ENCODE assay signal across 11 cellular contexts in genomic region chr1:27427836-27428315, GRCh38. TPM values are rescaled to one million over a fixed set of nuclear protein-coding genes. Genes with fewer than 3 reads are reported as not detected.
A peak's percentile ranks its signal among the peaks of the same experiment; 100 is the strongest.
DNase-seq lines count a peak whose midpoint lies in the region; ATAC-seq and TF ChIP-seq lines count a peak whose summit lies in the region.
"Had no signal": no experiment of that assay in that cellular context is flagged by ENCODE, and none has a peak within 500 bp of the region (broad histone marks: within the 10 kb centered on the region; RNA-seq: fewer than 3 reads in every experiment).

No MANE protein-coding gene starts in this region.

- no peak for DNase-seq in activated CD4-positive, alpha-beta T cell treated with anti-CD3 and anti-CD28 coated beads for 36 hours
- DNase-seq in activated CD4-positive, alpha-beta T cell treated with anti-CD3 and anti-CD28 coated beads, Interleukin-2, amount 50 U/mL, for 1 hour = no peak
- DNase-seq in breast epithelium (ENCODE audit: low spot score in 2 of 2) (no peak), NCI-H128 (lab: John Stamatoyannopoulos, UW; ENCODE audit: unreplicated experiment) (no peak)

- H3K9me3 Mint-ChIP-seq in activated CD4-positive, alpha-beta T cell treated with anti-CD3 and anti-CD28 coated beads for 36 hours (ENCODE audit: low read depth) = no peaks in the 10 kb centered on the region

- H3K9me3 ChIP-seq in breast epithelium = no peaks in the 10 kb centered on the region
- H3K9me3 ChIP-seq in mesodermal cell (ENCODE audit: control insufficient read depth, low read length) = no peaks in the 10 kb centered on the region

- no peak for TF ChIP-seq POLR2A in breast epithelium (IDR thresholded peaks at IDR 0.05)

- H3K4me1 ChIP-seq in breast epithelium = peaks cover 14 to 23% of the 10 kb centered on the region in 2 donors
- peaks cover 40% of the 10 kb centered on the region for H3K4me1 ChIP-seq in mesodermal cell (ENCODE audit: control insufficient read depth, insufficient read depth, low read length, poor library complexity, severe bottlenecking)

- peaks cover 72% of the 10 kb centered on the region for H3K4me1 Mint-ChIP-seq in activated CD4-positive, alpha-beta T cell treated with anti-CD3 and anti-CD28 coated beads for 36 hours

- WGBS in mesodermal cell (ENCODE audit: insufficient coverage in 2 of 2), 2 experiments = 56% methylated on average over 1 of the region's 2 CpGs; no CpG with 5 or more reads in 1 of the 2 experiments

- H3K4me3 Mint-ChIP-seq in activated CD4-positive, alpha-beta T cell treated with anti-CD3 and anti-CD28 coated beads for 36 hours = peak overlapping the region; percentile 71

- H3K27me3 ChIP-seq in breast epithelium = no peaks in the 10 kb centered on the region

- H3K4me3 ChIP-seq in breast epithelium (peak overlapping the region in 2 of 3 donors; percentile 26 to 53), mesodermal cell (ENCODE audit: extremely low read depth, insufficient read depth, low read length, poor library complexity, severe bottlenecking) (no peak overlapping the region)

- CTCF ChIA-PET in activated CD4-positive, alpha-beta T cell treated with anti-CD3 and anti-CD28 coated beads for 36 hours (lab: Charles Lee) = interaction anchor here (0.6 to 5.4 kb wide), 11 partner anchors 10 to 507 kb away, joined by 3 to 61 read pairs (median 3); partner anchors contain the start of gene WASF2

- intact Hi-C loops in activated CD4-positive, alpha-beta T cell treated with anti-CD3 and anti-CD28 coated beads for 36 hours (cut with DNase I, micrococcal nuclease) = loop anchor here in 1 of 2 experiments (2.0 kb wide), 1 partner anchor 17 kb away; no protein-coding TSS in a partner anchor
- intact Hi-C loops in breast epithelium (cut with DNase I; ENCODE audit: low total_unique reads) = no loop called here

- no peak for ATAC-seq in activated CD4-positive, alpha-beta T cell treated with anti-CD3 and anti-CD28 coated beads for 36 hours
- ATAC-seq in HG02852 (IDR thresholded peaks at IDR 0.05; ENCODE audit: unreplicated experiment) (no peak), GM21360 (IDR thresholded peaks at IDR 0.05; ENCODE audit: unreplicated experiment) (no peak)
- ATAC-seq: HCT116, Panc1 had no signal

- TF ChIP-seq CTCF in breast epithelium (IDR thresholded peaks at IDR 0.05) = no peak

- peak overlapping the region; percentile 96 for H3K27ac Mint-ChIP-seq in activated CD4-positive, alpha-beta T cell treated with anti-CD3 and anti-CD28 coated beads for 36 hours

- POLR2A ChIA-PET in activated CD4-positive, alpha-beta T cell treated with anti-CD3 and anti-CD28 coated beads for 36 hours (lab: Charles Lee) = interaction anchor here (0.6 kb wide), 2 partner anchors 115 to 172 kb away, joined by 4 to 6 read pairs; no protein-coding TSS in a partner anchor

- no peaks in the 10 kb centered on the region for H3K27me3 Mint-ChIP-seq in activated CD4-positive, alpha-beta T cell treated with anti-CD3 and anti-CD28 coated beads for 36 hours

- H3K36me3 ChIP-seq in breast epithelium (no peaks in the 10 kb centered on the region), mesodermal cell (ENCODE audit: control insufficient read depth, insufficient read depth, low read length) (peaks cover 45% of the 10 kb centered on the region)

- H3K27ac ChIP-seq in breast epithelium (peak overlapping the region; percentile 91), mesodermal cell (ENCODE audit: low read depth, low read length, severe bottlenecking) (peak overlapping the region; percentile 90), temporal lobe (ENCODE audit: low read depth, low read length) (peak overlapping the region; percentile 85)

- peaks cover 26% of the 10 kb centered on the region for H3K36me3 Mint-ChIP-seq in activated CD4-positive, alpha-beta T cell treated with anti-CD3 and anti-CD28 coated beads for 36 hours (ENCODE audit: low read depth)

RNA-seq across cellular contexts. Expression of gene GPR3, which starts 35.5 kb away (rescaled TPM):
- total RNA-seq in activated CD4-positive, alpha-beta T cell treated with anti-CD3 and anti-CD28 coated beads for 36 hours = 1 to 10 TPM; 1.1 to 1.3 TPM
- total RNA-seq in breast epithelium = under 1 TPM in 2 of 3 donors, not detected in 1; 0.16 to 0.66 TPM
- 6.0 TPM for polyA plus RNA-seq in mesodermal cell (2013, experiment 1 of 2)
- 6.1 TPM for polyA plus RNA-seq in mesodermal cell (2013, experiment 2 of 2)
- total RNA-seq in temporal lobe = 0.25 TPM

RNA-seq across cellular contexts. Expression of gene CD164L2, which starts 44.7 kb away (rescaled TPM):
- not detected for total RNA-seq in activated CD4-positive, alpha-beta T cell treated with anti-CD3 and anti-CD28 coated beads for 36 hours
- total RNA-seq in breast epithelium (1 to 10 TPM in 1 of 3 donors, under 1 TPM in 1, not detected in 1; 0.66 to 5.3 TPM), temporal lobe (not detected)
- polyA plus RNA-seq in mesodermal cell (2013, experiment 1 of 2) = 3.1 TPM
- 1.2 TPM for polyA plus RNA-seq in mesodermal cell (2013, experiment 2 of 2)
- total RNA-seq: fibroblast of lung had no signal
- polyA plus RNA-seq: fibroblast of lung had no signal

RNA-seq across cellular contexts. Expression of gene FCN3, which starts 53.3 kb away (rescaled TPM):
- not detected for total RNA-seq in activated CD4-positive, alpha-beta T cell treated with anti-CD3 and anti-CD28 coated beads for 36 hours
- 10 to 100 TPM in 1 of 3 donors, 1 to 10 TPM in 2; 6.0 to 10.5 (median 7.4) TPM for total RNA-seq in breast epithelium
- 131 TPM for polyA plus RNA-seq in mesodermal cell (2013, experiment 1 of 2)
- 74.3 TPM for polyA plus RNA-seq in mesodermal cell (2013, experiment 2 of 2)
- total RNA-seq in temporal lobe = 0.25 TPM
- total RNA-seq: fibroblast of lung had no signal
- polyA plus RNA-seq: fibroblast of lung had no signal
